In the genomic region with DNA sequence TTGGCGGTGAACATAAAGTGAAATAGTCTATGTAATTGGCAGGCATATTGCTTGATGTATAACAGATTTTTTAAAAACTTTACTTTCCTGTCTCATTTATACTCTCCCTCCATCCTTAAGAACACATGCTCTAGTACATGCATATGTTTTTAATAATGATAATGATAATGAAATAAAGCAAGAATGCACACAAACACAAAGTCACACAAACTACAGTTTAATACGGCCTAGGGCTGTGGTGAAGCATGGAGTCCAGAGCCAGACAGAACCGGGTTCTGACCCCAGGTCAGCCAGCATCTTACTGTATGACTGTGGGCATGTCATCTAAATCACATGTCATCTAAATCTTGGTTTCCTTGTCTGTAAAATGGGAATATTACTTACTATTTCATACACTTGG, we compare ENCODE assay signal across 9 cellular contexts.
"Had no signal": no experiment of that assay in that cellular context is flagged by ENCODE, and none has a peak within 500 bp of the region (broad histone marks: within the 10 kb centered on the region; RNA-seq: fewer than 3 reads in every experiment).

No MANE protein-coding gene starts in this region.

- H2AFZ ChIP-seq: GM23248, GM23338 had no signal

- DNase-seq: GM23248, GOT3, H7, H9, HCEC 1CT, HFFc6 had no signal

- H3K4me3 Mint-ChIP-seq: GM23338, H9, HFFc6 had no signal

- H3K27ac ChIP-seq: GM23248 had no signal

- H3K9me3 ChIP-seq: HAP-1 had no signal

- H3K4me3 ChIP-seq: GM23248, GM23338, HAP-1 had no signal

- ATAC-seq: GM23338, HCT116 had no signal

- H3K27ac Mint-ChIP-seq: GM23338, H9, HFFc6 had no signal

- H3K36me3 ChIP-seq: HAP-1 had no signal

- H3K4me1 Mint-ChIP-seq: GM23338, H9 had no signal

- H3K4me2 ChIP-seq: GM23338 had no signal

- H3K9ac ChIP-seq: GM23248 had no signal

- H3K9me3 Mint-ChIP-seq: GM23338, H9 had no signal

- H3K4me1 ChIP-seq: HAP-1 had no signal
